Comparison of ENCODE assay signal across 24 cellular contexts in genomic region chr17:21085707-21086106, GRCh38. TPM values are rescaled to one million over a fixed set of nuclear protein-coding genes. Genes with fewer than 3 reads are reported as not detected.
DNase-seq lines count a peak whose midpoint lies in the region; ATAC-seq and TF ChIP-seq lines count a peak whose summit lies in the region.
"Had no signal": no experiment of that assay in that cellular context is flagged by ENCODE, and none has a peak within 500 bp of the region (broad histone marks: within the 10 kb centered on the region; RNA-seq: fewer than 3 reads in every experiment).

No MANE protein-coding gene starts in this region.

- H3K4me1 ChIP-seq in neural progenitor cell = no peaks in the 10 kb centered on the region
- no peaks in the 10 kb centered on the region for H3K4me1 ChIP-seq in sigmoid colon
- H3K4me1 ChIP-seq: A549, SJSA1 had no signal

- TF ChIP-seq POLR2A in sigmoid colon (IDR thresholded peaks at IDR 0.05) = no peak

- H3K4me1 Mint-ChIP-seq in IgD-negative memory B cell (peaks cover 12 to 18% (median 15%) of the 10 kb centered on the region in 3 donors), endothelial cell (ENCODE audit: unreplicated experiment) (peaks cover 19% of the 10 kb centered on the region), neural progenitor cell (no peaks in the 10 kb centered on the region)
- peaks cover 13 to 15% of the 10 kb centered on the region in 2 donors for H3K4me1 Mint-ChIP-seq in stimulated activated naive B cell treated with anti-CD40 and anti-IgM and Interleukin-4, amounts not matched to agents 10 μg/mL and 1 μg/mL and 100 μg/mL, for 72 hours

- H3F3A ChIP-seq in neural progenitor cell (ENCODE audit: low read depth) = no peaks in the 10 kb centered on the region

- H3K27me3 ChIP-seq in GM06990 (replicated peaks; ENCODE audit: control insufficient read depth, insufficient read depth, low read length) (no peaks in the 10 kb centered on the region), neural progenitor cell (no peaks in the 10 kb centered on the region), sigmoid colon (no peaks in the 10 kb centered on the region)
- H3K27me3 ChIP-seq: SJSA1 had no signal

- H3K36me3 ChIP-seq in GM06990 (ENCODE audit: control insufficient read depth, insufficient read depth, low read length) (no peaks in the 10 kb centered on the region), neural progenitor cell (no peaks in the 10 kb centered on the region), sigmoid colon (no peaks in the 10 kb centered on the region)
- H3K36me3 ChIP-seq: SJSA1 had no signal

- H4K20me1 ChIP-seq in neural progenitor cell (ENCODE audit: low read depth) = no peaks in the 10 kb centered on the region

- H3K79me2 ChIP-seq in neural progenitor cell (ENCODE audit: low read depth) = no peaks in the 10 kb centered on the region

- H3K9ac ChIP-seq in neural progenitor cell = no peak overlapping the region

- H3K36me3 Mint-ChIP-seq in IgD-negative memory B cell (no peaks in the 10 kb centered on the region), endothelial cell (ENCODE audit: low read depth, unreplicated experiment) (no peaks in the 10 kb centered on the region), neural progenitor cell (no peaks in the 10 kb centered on the region)
- H3K36me3 Mint-ChIP-seq in stimulated activated naive B cell treated with anti-CD40 and anti-IgM and Interleukin-4, amounts not matched to agents 10 μg/mL and 1 μg/mL and 100 μg/mL, for 72 hours = peaks cover 0 to 3% of the 10 kb centered on the region in 2 donors
- H3K36me3 Mint-ChIP-seq: CD8-positive, alpha-beta T cell had no signal

- H3K4me2 ChIP-seq in neural progenitor cell = no peak overlapping the region
- H3K4me2 ChIP-seq: A549 had no signal

- H3K9me3 Mint-ChIP-seq in IgD-negative memory B cell (peaks cover 0 to 1% (median 0%) of the 10 kb centered on the region in 3 donors), endothelial cell (ENCODE audit: unreplicated experiment) (no peaks in the 10 kb centered on the region), neural progenitor cell (no peaks in the 10 kb centered on the region)
- H3K9me3 Mint-ChIP-seq in stimulated activated naive B cell treated with anti-CD40 and anti-IgM and Interleukin-4, amounts not matched to agents 10 μg/mL and 1 μg/mL and 100 μg/mL, for 72 hours = peaks cover 2 to 5% of the 10 kb centered on the region in 2 donors
- H3K9me3 Mint-ChIP-seq: CD8-positive, alpha-beta T cell had no signal

- H3K27ac Mint-ChIP-seq in IgD-negative memory B cell (peak overlapping the region in 1 of 3 donors; percentile 46), endothelial cell (ENCODE audit: unreplicated experiment) (no peak overlapping the region), neural progenitor cell (no peak overlapping the region)
- H3K27ac Mint-ChIP-seq in stimulated activated naive B cell treated with anti-CD40 and anti-IgM and Interleukin-4, amounts not matched to agents 10 μg/mL and 1 μg/mL and 100 μg/mL, for 72 hours = no peak overlapping the region
- H3K27ac Mint-ChIP-seq: CD8-positive, alpha-beta T cell had no signal

- no peak for ATAC-seq in stimulated activated naive B cell treated with anti-CD40 and anti-IgM and Interleukin-4, amounts not matched to agents 10 μg/mL and 1 μg/mL and 100 μg/mL, for 72 hours (replicated peaks)
- ATAC-seq: A549; CD8-positive, alpha-beta T cell had no signal

- intact Hi-C loops in sigmoid colon (cut with DNase I) = no loop called here

- WGBS in sigmoid colon, 2 donors = 84 to 94% methylated on average over 32 of the region's 32 CpGs

- H3K27me3 Mint-ChIP-seq in IgD-negative memory B cell = no peaks in the 10 kb centered on the region
- peaks cover 5% of the 10 kb centered on the region for H3K27me3 Mint-ChIP-seq in endothelial cell (ENCODE audit: unreplicated experiment)
- peaks cover 0 to 3% of the 10 kb centered on the region in 2 donors for H3K27me3 Mint-ChIP-seq in stimulated activated naive B cell treated with anti-CD40 and anti-IgM and Interleukin-4, amounts not matched to agents 10 μg/mL and 1 μg/mL and 100 μg/mL, for 72 hours
- peaks cover 2% of the 10 kb centered on the region for H3K27me3 Mint-ChIP-seq in neural progenitor cell (ENCODE audit: insufficient read depth, low read depth)

- H3K9me3 ChIP-seq in neural progenitor cell (ENCODE audit: low read depth) (no peaks in the 10 kb centered on the region), sigmoid colon (peaks cover 0 to 2% (median 0%) of the 10 kb centered on the region in 4 donors)
- H3K9me3 ChIP-seq: A549, SJSA1 had no signal

- H3K4me3 ChIP-seq in GM06990 (replicated peaks; ENCODE audit: low read depth, low read length) (no peak overlapping the region), neural progenitor cell (no peak overlapping the region), sigmoid colon (no peak overlapping the region)
- H3K4me3 ChIP-seq: A549, SJSA1 had no signal

- TF ChIP-seq EP300 in sigmoid colon (IDR thresholded peaks at IDR 0.05) = no peak

- no peak overlapping the region for H2AFZ ChIP-seq in neural progenitor cell (replicated peaks)

- no peak overlapping the region for H3K27ac ChIP-seq in neural progenitor cell
- no peak overlapping the region for H3K27ac ChIP-seq in sigmoid colon
- H3K27ac ChIP-seq: A549, HL-60, SJSA1 had no signal

- DNase-seq in GM06990 (ENCODE audit: extremely low read depth, insufficient read length) (peak; percentile 33), endothelial cell (ENCODE audit: low spot score) (no peak), neural progenitor cell (ENCODE audit: low spot score) (no peak), sigmoid colon (no peak)
- DNase-seq in stimulated activated naive B cell treated with anti-CD40 and anti-IgM and Interleukin-4, amounts not matched to agents 10 μg/mL and 1 μg/mL and 100 μg/mL, for 72 hours = no peak
- DNase-seq in activated CD8-positive, alpha-beta memory T cell treated with anti-CD3 and anti-CD28 coated beads, Interleukin-2, amount 50 U/mL, for 4 hours = no peak
- DNase-seq: AML-193; C1 segment of cervical spinal cord; CD8-positive, alpha-beta T cell; DMS 273 treated with DMSO at 0.1 percent for 48 hours; DMS79; Karpas-422; NCI-H1092; NCI-H1417 treated with DMSO at 0.1 percent for 48 hours; NCI-H1694 treated with DMSO at 0.1 percent for 48 hours; NCI-H2081; NCI-H2227 treated with DMSO at 0.1 percent for 48 hours; NCI-H526 treated with DMSO at 0.1 percent for 48 hours; Right ventricle myocardium superior; RPMI8226 had no signal

- H3K4me3 Mint-ChIP-seq in IgD-negative memory B cell (peak overlapping the region in 3 of 4 donors; percentile 58 to 72 (median 66)), endothelial cell (ENCODE audit: unreplicated experiment) (peak overlapping the region; percentile 18), neural progenitor cell (no peak overlapping the region)
- H3K4me3 Mint-ChIP-seq in stimulated activated naive B cell treated with anti-CD40 and anti-IgM and Interleukin-4, amounts not matched to agents 10 μg/mL and 1 μg/mL and 100 μg/mL, for 72 hours = peak overlapping the region; percentile 29 to 48
- H3K4me3 Mint-ChIP-seq: CD8-positive, alpha-beta T cell had no signal

- TF ChIP-seq CTCF in GM06990 (IDR thresholded peaks at IDR 0.05; ENCODE audit: insufficient read depth, low read length, poor library complexity, severe bottlenecking) (no peak), endothelial cell (IDR thresholded peaks at IDR 0.05; ENCODE audit: unreplicated experiment) (no peak), neural progenitor cell (IDR thresholded peaks at IDR 0.05) (no peak), sigmoid colon (IDR thresholded peaks at IDR 0.05) (no peak)

RNA-seq across cellular contexts. Expression of gene DHRS7B, which starts 41.1 kb away (rescaled TPM):
- polyA plus RNA-seq in IgD-negative memory B cell (13.3 TPM), sigmoid colon (10 to 100 TPM in 2 of 3 donors, 1 to 10 TPM in 1; 8.3 to 30.7 (median 14.4) TPM)
- total RNA-seq in endothelial cell (ENCODE audit: unreplicated experiment) (31.0 TPM), neural progenitor cell (ENCODE audit: low replicate concordance) (21.6 and 29.9 TPM in 2 replicates), sigmoid colon (10 to 100 TPM; 19.7 to 31.9 (median 27.0) TPM)

RNA-seq across cellular contexts. Expression of gene USP22, which starts 42.9 kb away (rescaled TPM):
- polyA plus RNA-seq in IgD-negative memory B cell (43.2 TPM), sigmoid colon (10 to 100 TPM; 25.2 to 71.2 (median 30.1) TPM)
- total RNA-seq in endothelial cell (ENCODE audit: unreplicated experiment) (294 TPM), neural progenitor cell (ENCODE audit: low replicate concordance) (192 and 244 TPM in 2 replicates), sigmoid colon (10 to 100 TPM; 68.8 to 84.2 (median 83.4) TPM)
